ENCODE assay signal across 22 cellular contexts in genomic region chr3:196653127-196653795, GRCh38. TPM values are rescaled to one million over a fixed set of nuclear protein-coding genes. Genes with fewer than 3 reads are reported as not detected.
DNase-seq lines count a peak whose midpoint lies in the region; ATAC-seq and TF ChIP-seq lines count a peak whose summit lies in the region.
"Had no signal": no experiment of that assay in that cellular context is flagged by ENCODE, and none has a peak within 500 bp of the region (broad histone marks: within the 10 kb centered on the region; RNA-seq: fewer than 3 reads in every experiment).

No MANE protein-coding gene starts in this region.

- DNase-seq in activated T-cell treated with anti-CD3 and anti-CD28 coated beads, Interleukin-2, amount 50 U/mL, for 72 hours: no peak
- no peak for DNase-seq in activated T-cell treated with anti-CD3 and anti-CD28 coated beads, Interleukin-2, amount 50 U/mL, for 1 hour
- DNase-seq in glutamatergic neuron (no peak), substantia nigra (lab: John Stamatoyannopoulos, UW) (no peak), type B pancreatic cell (ENCODE audit: extremely low spot score, unreplicated experiment) (no peak), SW 1271 (lab: John Stamatoyannopoulos, UW) (no peak)
- DNase-seq in stimulated activated naive B cell treated with anti-CD40 and anti-IgM and Interleukin-4, amounts not matched to agents 10 μg/mL and 1 μg/mL and 100 μg/mL, for 72 hours: no peak
- DNase-seq: activated naive CD4-positive, alpha-beta T cell; anterior cingulate cortex; Caco-2; foreskin melanocyte; naive thymus-derived CD8-positive, alpha-beta T cell; NCI-H1048; NCI-H187 treated with DMSO at 0.1 percent for 48 hours; NCI-H226; NCI-H774; PC-3; T-helper 2 cell; tibial artery; WERI-Rb-1 had no signal

- H3K4me1 Mint-ChIP-seq in activated T-cell treated with anti-CD3 and anti-CD28 coated beads, Interleukin-2, amount 50 U/mL, for 72 hours (ENCODE audit: low read depth): peaks cover 29% of the 10 kb centered on the region
- H3K4me1 Mint-ChIP-seq in glutamatergic neuron (ENCODE audit: low read depth, unreplicated experiment): no peaks in the 10 kb centered on the region
- peaks cover 34 to 73% of the 10 kb centered on the region in 2 donors for H3K4me1 Mint-ChIP-seq in stimulated activated naive B cell treated with anti-CD40 and anti-IgM and Interleukin-4, amounts not matched to agents 10 μg/mL and 1 μg/mL and 100 μg/mL, for 72 hours
- no peaks in the 10 kb centered on the region for H3K4me1 Mint-ChIP-seq in type B pancreatic cell (ENCODE audit: unreplicated experiment)

- H3K9me3 Mint-ChIP-seq in activated T-cell treated with anti-CD3 and anti-CD28 coated beads, Interleukin-2, amount 50 U/mL, for 72 hours: no peaks in the 10 kb centered on the region
- H3K9me3 Mint-ChIP-seq in glutamatergic neuron (ENCODE audit: unreplicated experiment) (peaks cover 2% of the 10 kb centered on the region), type B pancreatic cell (no peaks in the 10 kb centered on the region)
- no peaks in the 10 kb centered on the region for H3K9me3 Mint-ChIP-seq in stimulated activated naive B cell treated with anti-CD40 and anti-IgM and Interleukin-4, amounts not matched to agents 10 μg/mL and 1 μg/mL and 100 μg/mL, for 72 hours
- H3K9me3 Mint-ChIP-seq: naive thymus-derived CD8-positive, alpha-beta T cell had no signal

- H3K27ac Mint-ChIP-seq in activated T-cell treated with anti-CD3 and anti-CD28 coated beads, Interleukin-2, amount 50 U/mL, for 72 hours: peak overlapping the region; percentile 47
- no peak overlapping the region for H3K27ac Mint-ChIP-seq in glutamatergic neuron (ENCODE audit: unreplicated experiment)
- H3K27ac Mint-ChIP-seq in stimulated activated naive B cell treated with anti-CD40 and anti-IgM and Interleukin-4, amounts not matched to agents 10 μg/mL and 1 μg/mL and 100 μg/mL, for 72 hours: peak overlapping the region; percentile 80
- H3K27ac Mint-ChIP-seq in type B pancreatic cell: no peak overlapping the region

- no peaks in the 10 kb centered on the region for H3K27me3 Mint-ChIP-seq in activated T-cell treated with anti-CD3 and anti-CD28 coated beads, Interleukin-2, amount 50 U/mL, for 72 hours (ENCODE audit: low read depth)
- H3K27me3 Mint-ChIP-seq in glutamatergic neuron (ENCODE audit: unreplicated experiment) (peaks cover 5% of the 10 kb centered on the region), type B pancreatic cell (no peaks in the 10 kb centered on the region)
- no peaks in the 10 kb centered on the region for H3K27me3 Mint-ChIP-seq in stimulated activated naive B cell treated with anti-CD40 and anti-IgM and Interleukin-4, amounts not matched to agents 10 μg/mL and 1 μg/mL and 100 μg/mL, for 72 hours
- H3K27me3 Mint-ChIP-seq: naive thymus-derived CD8-positive, alpha-beta T cell had no signal

- H3K27ac ChIP-seq in KOPT-K1 (ENCODE audit: low read depth, low read length, poor library complexity, severe bottlenecking) (peak overlapping the region; percentile 16), substantia nigra (ENCODE audit: low read depth, low read length, poor library complexity, severe bottlenecking) (no peak overlapping the region)
- H3K27ac ChIP-seq: KMS-11, tibial artery, WERI-Rb-1 had no signal

- no peaks in the 10 kb centered on the region for H3K9me3 ChIP-seq in KOPT-K1 (ENCODE audit: insufficient read depth, low read length, poor library complexity, severe bottlenecking)
- H3K9me3 ChIP-seq: Caco-2, tibial artery had no signal

- ATAC-seq in activated T-cell treated with anti-CD3 and anti-CD28 coated beads, Interleukin-2, amount 50 U/mL, for 72 hours (replicated peaks in 1 of 2): no peak
- ATAC-seq in stimulated activated naive B cell treated with anti-CD40 and anti-IgM and Interleukin-4, amounts not matched to agents 10 μg/mL and 1 μg/mL and 100 μg/mL, for 72 hours (replicated peaks): peak in 1 of 2 donors; percentile 4
- ATAC-seq: naive thymus-derived CD8-positive, alpha-beta T cell; PC-3 had no signal

- no peak for TF ChIP-seq CTCF in glutamatergic neuron (IDR thresholded peaks at IDR 0.05; ENCODE audit: partially characterized antibody, unreplicated experiment)
- no peak for TF ChIP-seq CTCF in type B pancreatic cell (conservative IDR thresholded peaks at IDR 0.05)

- H3K36me3 ChIP-seq in KOPT-K1 (ENCODE audit: insufficient read depth, low read length): peaks cover 100% of the 10 kb centered on the region
- H3K36me3 ChIP-seq: tibial artery, WERI-Rb-1 had no signal

- no peak overlapping the region for H3K4me3 Mint-ChIP-seq in activated T-cell treated with anti-CD3 and anti-CD28 coated beads, Interleukin-2, amount 50 U/mL, for 72 hours
- peak overlapping the region; percentile 8 for H3K4me3 Mint-ChIP-seq in glutamatergic neuron (ENCODE audit: unreplicated experiment)
- peak overlapping the region; percentile 26 to 40 for H3K4me3 Mint-ChIP-seq in stimulated activated naive B cell treated with anti-CD40 and anti-IgM and Interleukin-4, amounts not matched to agents 10 μg/mL and 1 μg/mL and 100 μg/mL, for 72 hours
- H3K4me3 Mint-ChIP-seq in type B pancreatic cell: no peak overlapping the region
- H3K4me3 Mint-ChIP-seq: naive thymus-derived CD8-positive, alpha-beta T cell had no signal

- peaks cover 0 to 6% of the 10 kb centered on the region in 2 donors for H3K36me3 Mint-ChIP-seq in activated T-cell treated with anti-CD3 and anti-CD28 coated beads, Interleukin-2, amount 50 U/mL, for 72 hours (ENCODE audit: insufficient read depth in 2 of 2)
- no peaks in the 10 kb centered on the region for H3K36me3 Mint-ChIP-seq in glutamatergic neuron (ENCODE audit: unreplicated experiment)
- H3K36me3 Mint-ChIP-seq in stimulated activated naive B cell treated with anti-CD40 and anti-IgM and Interleukin-4, amounts not matched to agents 10 μg/mL and 1 μg/mL and 100 μg/mL, for 72 hours: peaks cover 61 to 71% of the 10 kb centered on the region in 2 donors
- no peaks in the 10 kb centered on the region for H3K36me3 Mint-ChIP-seq in type B pancreatic cell

RNA-seq across cellular contexts. Expression of gene NRROS, which starts 13.8 kb away (rescaled TPM):
- total RNA-seq in activated T-cell treated with anti-CD3 and anti-CD28 coated beads, Interleukin-2, amount 50 U/mL, for 72 hours: 10 to 100 TPM; 15.2 to 20.6 TPM
- total RNA-seq in glutamatergic neuron (ENCODE audit: unreplicated experiment) (0.42 TPM), type B pancreatic cell (ENCODE audit: low replicate concordance) (0.50 and 0.68 TPM in 2 replicates)

RNA-seq across cellular contexts. Expression of gene CEP19, which starts 58.8 kb away (rescaled TPM):
- 1 to 10 TPM; 5.3 to 5.9 TPM for total RNA-seq in activated T-cell treated with anti-CD3 and anti-CD28 coated beads, Interleukin-2, amount 50 U/mL, for 72 hours
- total RNA-seq in glutamatergic neuron (ENCODE audit: unreplicated experiment) (3.3 TPM), type B pancreatic cell (ENCODE audit: low replicate concordance) (1.1 and 4.5 TPM in 2 replicates)

RNA-seq across cellular contexts. Expression of gene PIGX, which starts 58.9 kb away (rescaled TPM):
- total RNA-seq in activated T-cell treated with anti-CD3 and anti-CD28 coated beads, Interleukin-2, amount 50 U/mL, for 72 hours: 10 to 100 TPM; 72.7 to 81.6 TPM
- total RNA-seq in glutamatergic neuron (ENCODE audit: unreplicated experiment) (20.1 TPM), type B pancreatic cell (ENCODE audit: low replicate concordance) (20.0 and 26.9 TPM in 2 replicates)

Comparison
In these comparisons a context has a peak if more than half of its experiments do, and no peak if none do; other contexts are left out.
1. H3K27ac Mint-ChIP-seq: peak in activated T-cell treated with anti-CD3 and anti-CD28 coated beads, Interleukin-2, amount 50 U/mL, for 72 hours (single experiment) and stimulated activated naive B cell treated with anti-CD40 and anti-IgM and Interleukin-4, amounts not matched to agents 10 μg/mL and 1 μg/mL and 100 μg/mL, for 72 hours (single experiment); none in glutamatergic neuron (single experiment) and type B pancreatic cell (single experiment).
2. H3K4me3 Mint-ChIP-seq: peak in glutamatergic neuron (single experiment) and stimulated activated naive B cell treated with anti-CD40 and anti-IgM and Interleukin-4, amounts not matched to agents 10 μg/mL and 1 μg/mL and 100 μg/mL, for 72 hours (2 of 2); none in activated T-cell treated with anti-CD3 and anti-CD28 coated beads, Interleukin-2, amount 50 U/mL, for 72 hours (0 of 2) and type B pancreatic cell (single experiment).